ENCODE assay signal across 1 cellular context in the genomic region with DNA sequence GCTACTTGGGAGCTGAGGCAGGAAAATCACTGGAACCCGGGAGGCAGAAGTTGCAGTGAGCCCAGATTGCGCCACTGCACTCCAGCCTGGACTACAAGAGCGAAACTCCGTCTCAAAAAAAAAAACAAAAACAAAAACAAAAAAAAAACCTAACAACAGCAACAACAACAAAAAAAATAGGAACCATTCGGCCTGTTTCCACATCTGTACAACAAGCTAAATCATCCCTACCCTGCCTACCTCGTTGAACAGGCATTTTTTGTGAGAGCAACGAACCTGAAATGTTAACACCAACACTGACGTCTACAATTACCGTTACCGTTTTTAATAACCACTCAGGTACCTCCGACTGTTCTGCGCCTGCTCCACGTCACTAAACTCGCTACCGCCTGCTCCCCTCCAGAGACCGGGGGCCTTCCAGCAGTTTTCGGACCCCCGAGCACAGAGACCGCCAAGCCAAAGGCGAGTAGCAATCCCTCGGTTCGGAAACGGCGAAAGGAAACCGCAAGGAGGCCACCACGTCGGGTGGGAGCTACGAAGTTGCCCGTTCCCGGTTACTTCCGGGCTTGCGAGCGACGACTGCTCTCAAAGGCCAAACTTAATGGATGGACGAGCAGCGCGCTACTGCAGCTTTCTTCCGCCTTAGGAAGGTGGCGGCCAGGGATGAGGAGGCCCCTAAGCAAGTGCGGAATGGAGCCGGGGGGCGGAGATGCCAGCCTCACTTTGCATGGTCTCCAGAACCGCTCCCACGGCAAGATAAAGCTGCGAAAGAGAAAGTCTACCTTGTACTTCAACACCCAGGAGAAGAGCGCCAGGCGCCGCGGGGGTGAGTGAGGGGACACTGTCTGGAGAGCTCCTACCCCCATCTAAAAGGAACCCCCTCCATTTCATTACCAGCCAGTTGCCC.
TF ChIP-seq lines count a peak whose summit lies in the region.

Gene PIGB, plus strand, starts transcription at position 635 of the 907 bp plus-strand sequence. Its CDS starts 29 bp downstream, at position 664.
A gene with protein sequence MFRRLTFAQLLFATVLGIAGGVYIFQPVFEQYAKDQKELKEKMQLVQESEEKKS (minus strand): TSS at position 536 of the 907 bp plus-strand sequence. CDS start 1,331 bp downstream, outside the sequence.

TF ChIP-seq in HepG2, 621 proteins besides CTCF, POLR2A, EP300 and RAD21 (continued from another document and continues in another):
- peak; percentile 96 for TF ChIP-seq PHF20 (CRISPR knock-in tag; IDR thresholded peaks at IDR 0.05)
- TF ChIP-seq ATF1 (CRISPR knock-in tag; IDR thresholded peaks at IDR 0.05) = peak; percentile 81
- peak; percentile 82; the same call in 1 of the 2 replicates for TF ChIP-seq ZNF678 (CRISPR knock-in tag; IDR thresholded peaks at IDR 0.05)
- no peak for TF ChIP-seq BHLHE40 (IDR thresholded peaks at IDR 0.05; ENCODE audit: low read length)
- TF ChIP-seq U2AF1 (optimal IDR thresholded peaks at IDR 0.05; ENCODE audit: low read depth, low read length) = no peak
- TF ChIP-seq ZIK1 (CRISPR knock-in tag; IDR thresholded peaks at IDR 0.05; ENCODE audit: borderline replicate concordance, low read depth) = no peak
- peak; percentile 30; the same call in 1 of the 2 replicates for TF ChIP-seq AHDC1 (CRISPR knock-in tag; IDR thresholded peaks at IDR 0.05; ENCODE audit: borderline replicate concordance)
- peak in 1 of 2 experiments; percentile 95; a peak in 2 of 4 replicates for TF ChIP-seq KLF16 (CRISPR knock-in tag; IDR thresholded peaks at IDR 0.05)
- peak; percentile 33 for TF ChIP-seq HNRNPH1 (optimal IDR thresholded peaks at IDR 0.05; ENCODE audit: low read depth, low read length)
- TF ChIP-seq GABPB1 (CRISPR knock-in tag; IDR thresholded peaks at IDR 0.05) = peak; percentile 94
- 0 out of 2 replicates have a peak, but pooled peaks have one; percentile 57 for TF ChIP-seq ZNF670 (CRISPR knock-in tag; IDR thresholded peaks at IDR 0.05; ENCODE audit: borderline replicate concordance)
- TF ChIP-seq, protein P1, sequence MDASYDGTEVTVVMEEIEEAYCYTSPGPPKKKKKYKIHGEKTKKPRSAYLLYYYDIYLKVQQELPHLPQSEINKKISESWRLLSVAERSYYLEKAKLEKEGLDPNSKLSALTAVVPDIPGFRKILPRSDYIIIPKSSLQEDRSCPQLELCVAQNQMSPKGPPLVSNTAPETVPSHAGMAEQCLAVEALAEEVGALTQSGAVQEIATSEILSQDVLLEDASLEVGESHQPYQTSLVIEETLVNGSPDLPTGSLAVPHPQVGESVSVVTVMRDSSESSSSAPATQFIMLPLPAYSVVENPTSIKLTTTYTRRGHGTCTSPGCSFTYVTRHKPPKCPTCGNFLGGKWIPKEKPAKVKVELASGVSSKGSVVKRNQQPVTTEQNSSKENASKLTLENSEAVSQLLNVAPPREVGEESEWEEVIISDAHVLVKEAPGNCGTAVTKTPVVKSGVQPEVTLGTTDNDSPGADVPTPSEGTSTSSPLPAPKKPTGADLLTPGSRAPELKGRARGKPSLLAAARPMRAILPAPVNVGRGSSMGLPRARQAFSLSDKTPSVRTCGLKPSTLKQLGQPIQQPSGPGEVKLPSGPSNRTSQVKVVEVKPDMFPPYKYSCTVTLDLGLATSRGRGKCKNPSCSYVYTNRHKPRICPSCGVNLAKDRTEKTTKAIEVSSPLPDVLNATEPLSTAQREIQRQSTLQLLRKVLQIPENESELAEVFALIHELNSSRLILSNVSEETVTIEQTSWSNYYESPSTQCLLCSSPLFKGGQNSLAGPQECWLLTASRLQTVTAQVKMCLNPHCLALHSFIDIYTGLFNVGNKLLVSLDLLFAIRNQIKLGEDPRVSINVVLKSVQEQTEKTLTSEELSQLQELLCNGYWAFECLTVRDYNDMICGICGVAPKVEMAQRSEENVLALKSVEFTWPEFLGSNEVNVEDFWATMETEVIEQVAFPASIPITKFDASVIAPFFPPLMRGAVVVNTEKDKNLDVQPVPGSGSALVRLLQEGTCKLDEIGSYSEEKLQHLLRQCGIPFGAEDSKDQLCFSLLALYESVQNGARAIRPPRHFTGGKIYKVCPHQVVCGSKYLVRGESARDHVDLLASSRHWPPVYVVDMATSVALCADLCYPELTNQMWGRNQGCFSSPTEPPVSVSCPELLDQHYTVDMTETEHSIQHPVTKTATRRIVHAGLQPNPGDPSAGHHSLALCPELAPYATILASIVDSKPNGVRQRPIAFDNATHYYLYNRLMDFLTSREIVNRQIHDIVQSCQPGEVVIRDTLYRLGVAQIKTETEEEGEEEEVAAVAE (CRISPR knock-in tag; IDR thresholded peaks at IDR 0.05; ENCODE audit: borderline replicate concordance) = peak; percentile 89; the same call in 1 of the 2 replicates
- peak; percentile 81 for TF ChIP-seq POLR2AphosphoS5 (IDR thresholded peaks at IDR 0.05; ENCODE audit: low read depth, low read length)
- TF ChIP-seq KDM4B (CRISPR knock-in tag; IDR thresholded peaks at IDR 0.05) = peak; percentile 47; the same call in 1 of the 2 replicates
- no peak for TF ChIP-seq ZNF75D (CRISPR knock-in tag; IDR thresholded peaks at IDR 0.05; ENCODE audit: borderline replicate concordance)
- TF ChIP-seq, protein P2, sequence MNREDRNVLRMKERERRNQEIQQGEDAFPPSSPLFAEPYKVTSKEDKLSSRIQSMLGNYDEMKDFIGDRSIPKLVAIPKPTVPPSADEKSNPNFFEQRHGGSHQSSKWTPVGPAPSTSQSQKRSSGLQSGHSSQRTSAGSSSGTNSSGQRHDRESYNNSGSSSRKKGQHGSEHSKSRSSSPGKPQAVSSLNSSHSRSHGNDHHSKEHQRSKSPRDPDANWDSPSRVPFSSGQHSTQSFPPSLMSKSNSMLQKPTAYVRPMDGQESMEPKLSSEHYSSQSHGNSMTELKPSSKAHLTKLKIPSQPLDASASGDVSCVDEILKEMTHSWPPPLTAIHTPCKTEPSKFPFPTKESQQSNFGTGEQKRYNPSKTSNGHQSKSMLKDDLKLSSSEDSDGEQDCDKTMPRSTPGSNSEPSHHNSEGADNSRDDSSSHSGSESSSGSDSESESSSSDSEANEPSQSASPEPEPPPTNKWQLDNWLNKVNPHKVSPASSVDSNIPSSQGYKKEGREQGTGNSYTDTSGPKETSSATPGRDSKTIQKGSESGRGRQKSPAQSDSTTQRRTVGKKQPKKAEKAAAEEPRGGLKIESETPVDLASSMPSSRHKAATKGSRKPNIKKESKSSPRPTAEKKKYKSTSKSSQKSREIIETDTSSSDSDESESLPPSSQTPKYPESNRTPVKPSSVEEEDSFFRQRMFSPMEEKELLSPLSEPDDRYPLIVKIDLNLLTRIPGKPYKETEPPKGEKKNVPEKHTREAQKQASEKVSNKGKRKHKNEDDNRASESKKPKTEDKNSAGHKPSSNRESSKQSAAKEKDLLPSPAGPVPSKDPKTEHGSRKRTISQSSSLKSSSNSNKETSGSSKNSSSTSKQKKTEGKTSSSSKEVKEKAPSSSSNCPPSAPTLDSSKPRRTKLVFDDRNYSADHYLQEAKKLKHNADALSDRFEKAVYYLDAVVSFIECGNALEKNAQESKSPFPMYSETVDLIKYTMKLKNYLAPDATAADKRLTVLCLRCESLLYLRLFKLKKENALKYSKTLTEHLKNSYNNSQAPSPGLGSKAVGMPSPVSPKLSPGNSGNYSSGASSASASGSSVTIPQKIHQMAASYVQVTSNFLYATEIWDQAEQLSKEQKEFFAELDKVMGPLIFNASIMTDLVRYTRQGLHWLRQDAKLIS (CRISPR knock-in tag; IDR thresholded peaks at IDR 0.05) = no peak
- TF ChIP-seq RFX3 (CRISPR knock-in tag; IDR thresholded peaks at IDR 0.05) = no peak; the same call in 1 of the 2 replicates
- peak; percentile 27; the same call in 1 of the 2 replicates for TF ChIP-seq DNMT1 (CRISPR knock-in tag; IDR thresholded peaks at IDR 0.05)
- peak; percentile 94 for TF ChIP-seq THAP7 (CRISPR knock-in tag; IDR thresholded peaks at IDR 0.05)
- TF ChIP-seq, protein P3, sequence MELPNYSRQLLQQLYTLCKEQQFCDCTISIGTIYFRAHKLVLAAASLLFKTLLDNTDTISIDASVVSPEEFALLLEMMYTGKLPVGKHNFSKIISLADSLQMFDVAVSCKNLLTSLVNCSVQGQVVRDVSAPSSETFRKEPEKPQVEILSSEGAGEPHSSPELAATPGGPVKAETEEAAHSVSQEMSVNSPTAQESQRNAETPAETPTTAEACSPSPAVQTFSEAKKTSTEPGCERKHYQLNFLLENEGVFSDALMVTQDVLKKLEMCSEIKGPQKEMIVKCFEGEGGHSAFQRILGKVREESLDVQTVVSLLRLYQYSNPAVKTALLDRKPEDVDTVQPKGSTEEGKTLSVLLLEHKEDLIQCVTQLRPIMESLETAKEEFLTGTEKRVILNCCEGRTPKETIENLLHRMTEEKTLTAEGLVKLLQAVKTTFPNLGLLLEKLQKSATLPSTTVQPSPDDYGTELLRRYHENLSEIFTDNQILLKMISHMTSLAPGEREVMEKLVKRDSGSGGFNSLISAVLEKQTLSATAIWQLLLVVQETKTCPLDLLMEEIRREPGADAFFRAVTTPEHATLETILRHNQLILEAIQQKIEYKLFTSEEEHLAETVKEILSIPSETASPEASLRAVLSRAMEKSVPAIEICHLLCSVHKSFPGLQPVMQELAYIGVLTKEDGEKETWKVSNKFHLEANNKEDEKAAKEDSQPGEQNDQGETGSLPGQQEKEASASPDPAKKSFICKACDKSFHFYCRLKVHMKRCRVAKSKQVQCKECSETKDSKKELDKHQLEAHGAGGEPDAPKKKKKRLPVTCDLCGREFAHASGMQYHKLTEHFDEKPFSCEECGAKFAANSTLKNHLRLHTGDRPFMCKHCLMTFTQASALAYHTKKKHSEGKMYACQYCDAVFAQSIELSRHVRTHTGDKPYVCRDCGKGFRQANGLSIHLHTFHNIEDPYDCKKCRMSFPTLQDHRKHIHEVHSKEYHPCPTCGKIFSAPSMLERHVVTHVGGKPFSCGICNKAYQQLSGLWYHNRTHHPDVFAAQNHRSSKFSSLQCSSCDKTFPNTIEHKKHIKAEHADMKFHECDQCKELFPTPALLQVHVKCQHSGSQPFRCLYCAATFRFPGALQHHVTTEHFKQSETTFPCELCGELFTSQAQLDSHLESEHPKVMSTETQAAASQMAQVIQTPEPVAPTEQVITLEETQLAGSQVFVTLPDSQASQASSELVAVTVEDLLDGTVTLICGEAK (IDR thresholded peaks at IDR 0.05) = no peak
- TF ChIP-seq, protein P3 (CRISPR knock-in tag; IDR thresholded peaks at IDR 0.05) = peak; percentile 86
- TF ChIP-seq, protein P4, sequence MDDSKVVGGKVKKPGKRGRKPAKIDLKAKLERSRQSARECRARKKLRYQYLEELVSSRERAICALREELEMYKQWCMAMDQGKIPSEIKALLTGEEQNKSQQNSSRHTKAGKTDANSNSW (CRISPR knock-in tag; IDR thresholded peaks at IDR 0.05; ENCODE audit: borderline replicate concordance) = peak; percentile 62; the same call in 1 of the 2 replicates
- no peak for TF ChIP-seq SATB2 (CRISPR knock-in tag; IDR thresholded peaks at IDR 0.05)
